17 cellular contexts compared by ENCODE assay signal in genomic region chr1:47621977-47622376, GRCh38.
"Had no signal": no experiment of that assay in that cellular context is flagged by ENCODE, and none has a peak within 500 bp of the region (broad histone marks: within the 10 kb centered on the region; RNA-seq: fewer than 3 reads in every experiment).

No MANE protein-coding gene starts in this region.

- H3K27ac ChIP-seq: adrenal gland, epithelial cell of prostate, left lung, neutrophil, ovary, right lobe of liver, upper lobe of left lung had no signal

- H3K4me1 ChIP-seq: adrenal gland, left lung, right lobe of liver, upper lobe of left lung had no signal

- H3K4me3 ChIP-seq: adrenal gland, left lung, ovary, right lobe of liver, smooth muscle cell, thoracic aorta, upper lobe of left lung had no signal

- DNase-seq: activated T-cell treated with anti-CD3 and anti-CD28 coated beads, Interleukin-2, amount 50 U/mL, for 1 hour; cerebellar nuclear complex; cortex of kidney; kidney glomerular epithelial cell; left lung; stimulated activated CD4-positive, alpha-beta T cell treated with anti-CD3 and anti-CD28 coated beads, Interleukin-15, amount 100 ng/mL, for 24 hours; stimulated activated naive B cell treated with anti-CD40 and anti-IgM and Interleukin-4, amounts not matched to agents 10 μg/mL and 1 μg/mL and 100 μg/mL, for 72 hours; T1000; upper lobe of left lung had no signal

- H3K36me3 ChIP-seq: adrenal gland, left lung, neutrophil, ovary, right lobe of liver, thoracic aorta, upper lobe of left lung had no signal

- ATAC-seq: left lung; right lobe of liver; stimulated activated naive B cell treated with anti-CD40 and anti-IgM and Interleukin-4, amounts not matched to agents 10 μg/mL and 1 μg/mL and 100 μg/mL, for 72 hours; WTC11 had no signal

- H3K9me3 ChIP-seq: adrenal gland, left lung, neutrophil, ovary, right lobe of liver, thoracic aorta, upper lobe of left lung had no signal

- H3K27me3 ChIP-seq: adrenal gland, left lung, ovary, right lobe of liver, upper lobe of left lung had no signal
